In genomic region chr1:16514107-16515055, GRCh38 we compare ENCODE assay signal across 8 cellular contexts. TPM values are rescaled to one million over a fixed set of nuclear protein-coding genes. Genes with fewer than 3 reads are reported as not detected.
DNase-seq lines count a peak whose midpoint lies in the region; TF ChIP-seq lines count a peak whose summit lies in the region.
"Not testable (repeated sequence)": the region's sequence is repeated elsewhere in the genome, so short reads cannot be mapped to it uniquely, and the experiment has no call there.

RNU1-1 (minus strand) TSS chr1:16514285.

- CTCF ChIA-PET in PC-9 (lab: Charles Lee): interaction anchor here (0.7 kb wide), 1 partner anchor 153 kb away, joined by 4 read pairs; no protein-coding TSS in a partner anchor
- CTCF ChIA-PET in activated CD8-positive, alpha-beta memory T cell treated with anti-CD3 and anti-CD28 coated beads for 36 hours (lab: Charles Lee): not testable (repeated sequence)

- peak within 1 kb of the TSS; percentile 58 for H3K9ac ChIP-seq in Loucy (ENCODE audit: low read depth, low read length, poor library complexity, severe bottlenecking)
- peak within 1 kb of the TSS; percentile 77 for H3K9ac ChIP-seq in iPS-18a (ENCODE audit: low read length)
- peak within 1 kb of the TSS; percentile 64 to 79 for H3K9ac ChIP-seq in stomach smooth muscle (ENCODE audit: low read length in 2 of 2)

- not testable (repeated sequence) for H3K27me3 Mint-ChIP-seq in progenitor cell of endocrine pancreas

- not testable (repeated sequence) for H3K36me3 ChIP-seq in Loucy (ENCODE audit: insufficient read depth, low read length); PC-9 (ENCODE audit: low read depth); iPS-18a (ENCODE audit: control insufficient read depth, low read depth, low read length); stomach smooth muscle (ENCODE audit: control insufficient read depth in 2 of 2, insufficient read depth in 2 of 2, low read length in 2 of 2)

- peak within 1 kb of the TSS; percentile 56 for H3K27ac ChIP-seq in PC-9
- H3K27ac ChIP-seq in cingulate gyrus (ENCODE audit: low read depth, low read length): peak within 1 kb of the TSS; percentile 96
- H3K27ac ChIP-seq in iPS-18a (ENCODE audit: low read length): peak within 1 kb of the TSS; percentile 93
- peak within 1 kb of the TSS; percentile 80 for H3K27ac ChIP-seq in stomach smooth muscle (ENCODE audit: low read length)

- TSS peak; percentile 94 for BruUV-seq in PC-9 (replicated peaks; lab: Mats Ljungman, UMichigan)

- H3K4me3 Mint-ChIP-seq in progenitor cell of endocrine pancreas (ENCODE audit: low read depth): not testable (repeated sequence)

- not testable (repeated sequence) for H4K20me1 ChIP-seq in Loucy (ENCODE audit: insufficient read depth, low read length, poor library complexity, severe bottlenecking); PC-9 (ENCODE audit: insufficient read depth)

- not testable (repeated sequence) for H3K9me3 ChIP-seq in Loucy (ENCODE audit: insufficient read depth, low read depth, low read length); PC-9 (ENCODE audit: insufficient read depth, low read depth); iPS-18a (ENCODE audit: control insufficient read depth, low read depth, low read length); stomach smooth muscle (ENCODE audit: control insufficient read depth in 2 of 2, low read length in 2 of 2)

- H3K4me3 ChIP-seq in Loucy (ENCODE audit: low read length, poor library complexity, severe bottlenecking) (peak within 1 kb of the TSS; percentile 66), PC-9 (peak within 1 kb of the TSS; percentile 49; the same call in 1 of the 2 replicates), iPS-18a (ENCODE audit: low read length) (peak within 1 kb of the TSS; percentile 49), stomach smooth muscle (ENCODE audit: low read length in 2 of 2) (peak within 1 kb of the TSS in 1 of 2 donors; percentile 63)

- not testable (repeated sequence) for H3F3A ChIP-seq in Loucy (ENCODE audit: low read depth); PC-9 (ENCODE audit: insufficient read depth, low read depth)

- H2AFZ ChIP-seq in Loucy (ENCODE audit: low read length); PC-9: not testable (repeated sequence)

- not testable (repeated sequence) for TF ChIP-seq CTCF in Loucy (conservative IDR thresholded peaks at IDR 0.05; ENCODE audit: low read length); PC-9 (conservative IDR thresholded peaks at IDR 0.05); progenitor cell of endocrine pancreas (IDR thresholded peaks at IDR 0.05; ENCODE audit: unreplicated experiment)

- not testable (repeated sequence) for H3K4me1 Mint-ChIP-seq in progenitor cell of endocrine pancreas (ENCODE audit: low read depth)

- H3K27me3 ChIP-seq in Loucy (ENCODE audit: insufficient read depth, low read length, poor library complexity, severe bottlenecking); PC-9 (ENCODE audit: insufficient read depth, low read depth); iPS-18a (ENCODE audit: control insufficient read depth, insufficient read depth, low read length); stomach smooth muscle (ENCODE audit: control insufficient read depth in 1 of 2, insufficient read depth in 2 of 2, low read length in 2 of 2): not testable (repeated sequence)

- H3K9me3 Mint-ChIP-seq in progenitor cell of endocrine pancreas (ENCODE audit: low read depth): not testable (repeated sequence)

- not testable (repeated sequence) for H3K9me2 ChIP-seq in Loucy (replicated peaks; ENCODE audit: low read depth, low read length); PC-9 (ENCODE audit: insufficient read depth)

- DNase-seq in DMS79 treated with DMSO at 0.1 percent for 48 hours (lab: John Stamatoyannopoulos, UW): peak; percentile 65
- DNase-seq in PC-9: peak; percentile 48 to 68
- DNase-seq in progenitor cell of endocrine pancreas (ENCODE audit: low spot score, unreplicated experiment): peak; percentile 63

- intact Hi-C loops in PC-9 (cut with micrococcal nuclease; ENCODE audit: unreplicated experiment): not testable (repeated sequence)

- not testable (repeated sequence) for H3K79me2 ChIP-seq in Loucy (ENCODE audit: insufficient read depth, low read length); PC-9 (ENCODE audit: low read depth)

- H3K4me2 ChIP-seq in Loucy (ENCODE audit: low read depth, low read length, poor library complexity, severe bottlenecking): peak within 1 kb of the TSS; percentile 44
- peak within 1 kb of the TSS; percentile 66 for H3K4me2 ChIP-seq in PC-9

- POLR2A ChIA-PET in PC-9 (lab: Charles Lee; ENCODE audit: unreplicated experiment): interaction anchor here (0.6 to 0.7 kb wide), 8 partner anchors 44 to 834 kb away, joined by 3 to 8 read pairs (median 4); partner anchors contain the start of genes FBXO42 and RNU1-2
- POLR2A ChIA-PET in activated CD8-positive, alpha-beta memory T cell treated with anti-CD3 and anti-CD28 coated beads for 36 hours (lab: Charles Lee): interaction anchor here (0.7 to 1.7 kb wide), 4 partner anchors 193 to 391 kb away, joined by 3 to 14 read pairs (median 4); partner anchors contain the start of gene RNU1-2

- H3K27ac Mint-ChIP-seq in progenitor cell of endocrine pancreas: not testable (repeated sequence)

- not testable (repeated sequence) for H3K36me3 Mint-ChIP-seq in progenitor cell of endocrine pancreas (ENCODE audit: insufficient read depth)

- H3K4me1 ChIP-seq in Loucy (ENCODE audit: insufficient read depth, low read length, poor library complexity, severe bottlenecking); PC-9 (replicated peaks; ENCODE audit: insufficient read depth); iPS-18a (ENCODE audit: control insufficient read depth, low read depth, low read length); stomach smooth muscle (ENCODE audit: control insufficient read depth, insufficient read depth, low read length): not testable (repeated sequence)

RNA-seq across cellular contexts. Expression of gene RNU1-1, which starts in this region (rescaled TPM):
- total RNA-seq in PC-9 (2021) (1,333 and 3,235 TPM in 2 replicates), progenitor cell of endocrine pancreas (3,923 and 3,957 TPM in 2 replicates)
- total RNA-seq in activated CD8-positive, alpha-beta memory T cell treated with anti-CD3 and anti-CD28 coated beads for 36 hours: 1,000 to 10,000 TPM in 1 of 2 experiments, 100 to 1,000 TPM in 1; 907 to 1,003 TPM
